In the genomic region with DNA sequence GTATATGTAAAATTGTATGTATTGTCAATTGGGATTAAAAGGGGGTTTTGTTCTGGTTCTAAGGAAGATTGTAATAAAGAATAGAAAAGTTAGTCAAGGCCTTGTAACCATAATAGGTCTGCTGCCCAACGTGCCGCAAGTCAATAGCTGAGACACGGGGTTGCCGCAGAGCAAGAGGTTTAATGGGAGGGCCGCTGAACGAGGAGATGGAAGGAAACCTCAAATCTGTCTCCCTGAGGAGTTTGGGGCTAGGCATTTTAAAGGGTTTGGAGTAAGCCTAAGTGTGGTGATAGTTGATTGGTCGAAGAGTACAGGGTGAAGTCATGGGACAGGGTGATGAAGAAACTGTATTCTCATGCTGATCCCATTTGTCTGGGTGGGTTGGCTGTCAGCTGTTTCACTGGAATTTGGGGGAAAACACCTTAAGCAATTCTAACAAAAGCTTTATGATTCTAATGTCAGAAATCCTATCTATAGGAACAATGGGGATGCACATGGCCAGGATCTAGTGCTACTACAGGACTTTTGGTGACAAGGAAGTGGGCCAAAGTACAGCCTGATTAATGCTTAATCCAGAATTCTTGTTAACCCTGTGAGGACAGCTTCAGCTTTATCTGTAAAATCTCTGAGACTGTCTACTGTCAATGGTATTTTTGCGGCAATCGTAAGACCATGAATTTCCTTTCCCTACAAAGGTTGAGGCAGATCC, we compare ENCODE assay signal across 21 cellular contexts.
"Had no signal": no experiment of that assay in that cellular context is flagged by ENCODE, and none has a peak within 500 bp of the region (broad histone marks: within the 10 kb centered on the region; RNA-seq: fewer than 3 reads in every experiment).

No MANE protein-coding gene starts in this region.

- H3K9ac ChIP-seq: SK-N-SH had no signal

- H3K4me1 ChIP-seq: foreskin keratinocyte had no signal

- H3K27ac Mint-ChIP-seq: activated B cell treated with CpG ODN at 0.5 μM for 24 hours; activated CD4-positive, alpha-beta T cell treated with anti-CD3 and anti-CD28 coated beads for 36 hours; activated naive CD4-positive, alpha-beta T cell treated with anti-CD3 and anti-CD28 coated beads, Interleukin-2, amount 50 U/mL, for 24 hours; brain; memory B cell had no signal

- H3K36me3 Mint-ChIP-seq: activated naive CD4-positive, alpha-beta T cell treated with anti-CD3 and anti-CD28 coated beads, Interleukin-2, amount 50 U/mL, for 24 hours; brain; memory B cell had no signal

- H3K27me3 ChIP-seq: foreskin keratinocyte, sigmoid colon had no signal

- H3K4me3 ChIP-seq: sigmoid colon had no signal

- ATAC-seq: foreskin keratinocyte had no signal

- H3K27me3 Mint-ChIP-seq: activated CD4-positive, alpha-beta memory T cell treated with anti-CD3 and anti-CD28 coated beads, Interleukin-2, amount 10 ng/mL, durations not matched to agents 7 days and 5 days; activated CD4-positive, alpha-beta T cell treated with anti-CD3 and anti-CD28 coated beads for 36 hours; activated naive CD4-positive, alpha-beta T cell treated with anti-CD3 and anti-CD28 coated beads, Interleukin-2, amount 50 U/mL, for 24 hours; brain had no signal

- H3K9me3 Mint-ChIP-seq: activated B cell treated with CpG ODN at 0.5 μM for 24 hours; activated CD4-positive, alpha-beta memory T cell treated with anti-CD3 and anti-CD28 coated beads, Interleukin-2, amount 10 ng/mL, durations not matched to agents 7 days and 5 days; activated naive CD4-positive, alpha-beta T cell treated with anti-CD3 and anti-CD28 coated beads, Interleukin-2, amount 50 U/mL, for 24 hours; activated T-helper 1 cell treated with anti-CD3 and anti-CD28 coated beads, Interleukin-12 subunit alpha, Interleukin-12 subunit beta, Interleukin-2, Interleukin-4 antibody, amounts not matched to agents 30 ng/mL and 10 ng/mL and 1 ng/mL, durations not matched to agents 14 hours and 24 hours and 36 hours; memory B cell had no signal

- H3K36me3 ChIP-seq: sigmoid colon had no signal

- H3K27ac ChIP-seq: foreskin keratinocyte, sigmoid colon had no signal

- H3K9me3 ChIP-seq: sigmoid colon, SK-N-SH had no signal

- H3K4me2 ChIP-seq: SK-N-SH had no signal

- DNase-seq: activated B cell treated with CpG ODN at 0.5 μM for 24 hours; activated CD4-positive, alpha-beta memory T cell treated with anti-CD3 and anti-CD28 coated beads, Interleukin-2, amount 10 ng/mL, durations not matched to agents 7 days and 5 days; activated gamma-delta T cell treated with Interleukin-2 at 50 U/mL for 16 hours; aorta; dermis blood vessel endothelial cell; effector CD8-positive, alpha-beta T cell; foreskin keratinocyte; kidney glomerular epithelial cell; nucleus accumbens; posterior cingulate gyrus; sigmoid colon; SK-N-SH; stimulated activated CD4-positive, alpha-beta T cell treated with anti-CD3 and anti-CD28 coated beads, Interleukin-2, amount 100 ng/mL, for 48 hours; stimulated activated CD8-positive, alpha-beta memory T cell treated with anti-CD3 and anti-CD28 coated beads, Interleukin-4, amount 100 ng/mL, for 48 hours; stimulated activated naive CD4-positive, alpha-beta T cell; T1000 had no signal

- H3K4me3 Mint-ChIP-seq: activated B cell treated with CpG ODN at 0.5 μM for 24 hours; activated CD4-positive, alpha-beta memory T cell treated with anti-CD3 and anti-CD28 coated beads, Interleukin-2, amount 10 ng/mL, durations not matched to agents 7 days and 5 days; activated CD4-positive, alpha-beta T cell treated with anti-CD3 and anti-CD28 coated beads for 36 hours; activated naive CD4-positive, alpha-beta T cell treated with anti-CD3 and anti-CD28 coated beads, Interleukin-2, amount 50 U/mL, for 24 hours; activated T-helper 1 cell treated with anti-CD3 and anti-CD28 coated beads, Interleukin-12 subunit alpha, Interleukin-12 subunit beta, Interleukin-2, Interleukin-4 antibody, amounts not matched to agents 30 ng/mL and 10 ng/mL and 1 ng/mL, durations not matched to agents 14 hours and 24 hours and 36 hours; brain; memory B cell had no signal
